In the genomic region with DNA sequence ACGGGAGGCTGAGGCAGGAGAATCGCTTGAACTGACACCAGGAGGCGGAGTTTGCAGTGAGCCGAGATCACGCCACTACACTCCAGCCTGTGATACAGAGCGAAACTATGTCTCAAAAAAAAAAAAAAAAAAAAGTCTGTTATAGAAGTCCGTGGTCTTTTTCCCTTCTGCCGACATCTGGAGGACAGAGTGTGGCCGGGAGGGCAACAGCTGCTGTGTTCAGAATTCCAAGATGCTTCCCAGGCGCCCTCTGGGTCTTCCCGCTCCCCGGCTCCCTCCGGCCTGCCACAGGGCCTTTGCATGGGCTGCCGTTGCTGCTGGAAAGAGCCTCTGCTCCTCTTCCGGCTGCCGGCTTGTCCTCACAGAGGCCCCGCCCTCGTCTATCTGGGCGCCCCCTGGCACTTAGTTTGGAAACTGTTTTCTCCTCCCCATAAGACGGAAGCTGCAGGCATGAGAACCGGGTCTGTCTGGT, we compare ENCODE assay signal across 8 cellular contexts. TPM values are rescaled to one million over a fixed set of nuclear protein-coding genes. Genes with fewer than 3 reads are reported as not detected.
DNase-seq lines count a peak whose midpoint lies in the region; TF ChIP-seq lines count a peak whose summit lies in the region.

No MANE protein-coding gene starts in this region.

- DNase-seq in SIG-M5 treated with dmso at 0.1 percent for 504 hours (lab: John Stamatoyannopoulos, UW; ENCODE audit: unreplicated experiment) (peak; percentile 14), SIG-M5 (lab: John Stamatoyannopoulos, UW) (no peak), RPMI7951 (ENCODE audit: low read depth) (peak; percentile 29), dedifferentiated amniotic fluid mesenchymal stem cell (ENCODE audit: extremely low spot score) (peak; percentile 16), G401 (ENCODE audit: low spot score) (no peak), middle frontal gyrus (ENCODE audit: extremely low spot score, low spot score) (no peak), right atrium auricular region (ENCODE audit: low spot score) (no peak)
- peak; percentile 39 for DNase-seq in stimulated activated CD8-positive, alpha-beta memory T cell treated with anti-CD3 and anti-CD28 coated beads, Interleukin-4, amount 100 ng/mL, for 48 hours

- H3K27me3 ChIP-seq in right atrium auricular region: peaks cover 0 to 16% of the 10 kb centered on the region in 2 donors

- peaks cover 0 to 15% of the 10 kb centered on the region in 2 donors for H3K4me1 ChIP-seq in right atrium auricular region

- no peak overlapping the region for H3K4me3 ChIP-seq in right atrium auricular region

- H3K27ac ChIP-seq in right atrium auricular region: no peak overlapping the region

- in situ Hi-C loops in G401 (cut with HindIII; ENCODE audit: low sequenced_read_pairs): no loop called here

- no peaks in the 10 kb centered on the region for H3K9me3 ChIP-seq in right atrium auricular region

- no peaks in the 10 kb centered on the region for H3K36me3 ChIP-seq in right atrium auricular region

- TF ChIP-seq CTCF in right atrium auricular region (IDR thresholded peaks at IDR 0.05): no peak

RNA-seq across cellular contexts. Expression of gene CACNA1H, which starts 2.4 kb away (rescaled TPM):
- not detected in 2 replicates for total RNA-seq in RPMI7951 (2014; rRNA removed; shearing (Covaris generic))
- 14.8 and 21.8 TPM in 2 replicates for total RNA-seq in G401 (2014; rRNA removed; shearing (Covaris generic))
- total RNA-seq in right atrium auricular region: 1 to 10 TPM; 7.0 to 9.4 TPM

RNA-seq across cellular contexts. Expression of gene C1QTNF8, which starts 54.5 kb away (rescaled TPM):
- total RNA-seq in RPMI7951 (2014; rRNA removed; shearing (Covaris generic)): not detected in 2 replicates
- 1.5 and 2.6 TPM in 2 replicates for total RNA-seq in G401 (2014; rRNA removed; shearing (Covaris generic))
- total RNA-seq in right atrium auricular region: not detected

Comparison
In these comparisons a context has a peak if more than half of its experiments do, and no peak if none do; other contexts are left out.
1. DNase-seq: peak in SIG-M5 treated with dmso at 0.1 percent for 504 hours (single experiment), RPMI7951 (single experiment), dedifferentiated amniotic fluid mesenchymal stem cell (single experiment) and stimulated activated CD8-positive, alpha-beta memory T cell treated with anti-CD3 and anti-CD28 coated beads, Interleukin-4, amount 100 ng/mL, for 48 hours (single experiment); none in SIG-M5 (single experiment), G401 (single experiment), middle frontal gyrus (single experiment) and right atrium auricular region (single experiment).